18 cellular contexts compared by ENCODE assay signal in genomic region chr16:81754810-81755209, GRCh38. TPM values are rescaled to one million over a fixed set of nuclear protein-coding genes. Genes with fewer than 3 reads are reported as not detected.
DNase-seq lines count a peak whose midpoint lies in the region; ATAC-seq, FAIRE-seq and TF ChIP-seq lines count a peak whose summit lies in the region.
"Had no signal": no experiment of that assay in that cellular context is flagged by ENCODE, and none has a peak within 500 bp of the region (broad histone marks: within the 10 kb centered on the region; RNA-seq: fewer than 3 reads in every experiment).

No MANE protein-coding gene starts in this region.

- H3K27ac ChIP-seq in BLaER1 (peak overlapping the region; percentile 62; the same call in 1 of the 2 replicates), GM12878 (ENCODE audit: control insufficient read depth, insufficient read depth) (no peak overlapping the region), lower lobe of right lung (peak overlapping the region; percentile 1)

- FAIRE-seq in GM12891 (lab: Jason Lieb, UNC) (no peak), GM12878 (lab: Jason Lieb, UNC) (no peak)
- FAIRE-seq: G401.6, H54 had no signal

- POLR2A ChIA-PET in GM12878 (lab: Charles Lee) = no interaction called here

- TF ChIP-seq CTCF in GM12878 (IDR thresholded peaks at IDR 0.05 in 2 of 3, conservative IDR thresholded peaks at IDR 0.05 in 1 of 3; ENCODE audit: control insufficient read depth in 2 of 3, extremely low read depth in 1 of 3, insufficient read depth in 1 of 3, low read depth in 3 of 3, low read length in 3 of 3) = no peak
- TF ChIP-seq CTCF in lower lobe of right lung (IDR thresholded peaks at IDR 0.05) = no peak

- TF ChIP-seq RAD21 in GM12878 (IDR thresholded peaks at IDR 0.05; ENCODE audit: insufficient read depth, low read depth, low read length) = no peak

- peaks cover 7% of the 10 kb centered on the region; the same call in 1 of the 2 replicates for H3K9me3 ChIP-seq in BLaER1
- H3K9me3 ChIP-seq in GM12878 (replicated peaks; ENCODE audit: control insufficient read depth, insufficient read depth, low read length) = no peaks in the 10 kb centered on the region
- H3K9me3 ChIP-seq in lower lobe of right lung = no peaks in the 10 kb centered on the region
- H3K9me3 ChIP-seq: HAP-1 had no signal

- H3K4me3 ChIP-seq in BLaER1 = no peak overlapping the region
- no peak overlapping the region for H3K4me3 ChIP-seq in GM12878
- no peak overlapping the region for H3K4me3 ChIP-seq in lower lobe of right lung
- H3K4me3 ChIP-seq: HAP-1 had no signal

- no TSS peak for BruUV-seq in GM12878 (replicated peaks; lab: Mats Ljungman, UMichigan)

- H4K20me1 ChIP-seq in BLaER1 = no peaks in the 10 kb centered on the region
- H4K20me1 ChIP-seq in GM12878 (ENCODE audit: control insufficient read depth, insufficient read depth) = no peaks in the 10 kb centered on the region

- H3K27me3 ChIP-seq in BLaER1 (no peaks in the 10 kb centered on the region), GM12878 (replicated peaks in 1 of 2; ENCODE audit: control insufficient read depth in 2 of 2, insufficient read depth in 2 of 2, low read length in 1 of 2) (no peaks in the 10 kb centered on the region), lower lobe of right lung (ENCODE audit: low read depth) (no peaks in the 10 kb centered on the region)

- H3K36me3 ChIP-seq in BLaER1 (no peaks in the 10 kb centered on the region), GM12878 (ENCODE audit: control insufficient read depth in 2 of 2, insufficient read depth in 2 of 2, low read length in 1 of 2) (peaks cover 0 to 1% of the 10 kb centered on the region in 2 experiments; a peak in 1 of 4 replicates), lower lobe of right lung (no peaks in the 10 kb centered on the region)
- H3K36me3 ChIP-seq: HAP-1 had no signal

- intact Hi-C loops in GM12878 (cut with micrococcal nuclease; ENCODE audit: unreplicated experiment) (no loop called here), lower lobe of right lung (cut with DNase I) (no loop called here)

- H3K4me2 ChIP-seq in BLaER1 (peak overlapping the region; percentile 93), GM12878 (ENCODE audit: control insufficient read depth, insufficient read depth) (no peak overlapping the region)

- H3K9ac ChIP-seq in BLaER1 = no peak overlapping the region
- H3K9ac ChIP-seq in GM12878 (ENCODE audit: control insufficient read depth, insufficient read depth, low read length) = no peak overlapping the region

- H2AFZ ChIP-seq in GM12878 (ENCODE audit: control insufficient read depth, low read depth, low read length) = no peak overlapping the region

- RAD21 ChIA-PET in GM12878 (lab: Charles Lee; ENCODE audit: unreplicated experiment) = interaction anchor here (1.1 to 4.2 kb wide), 2 partner anchors 9 to 15 kb away, joined by 3 to 47 read pairs; no protein-coding TSS in a partner anchor

- CTCF ChIA-PET in GM12878 (lab: Yijun Ruan, JAX) = interaction anchor here (3.3 kb wide), 1 partner anchor 119 kb away, joined by 12 read pairs; no protein-coding TSS in a partner anchor

- TF ChIP-seq EP300 in GM12878 (IDR thresholded peaks at IDR 0.05; ENCODE audit: borderline replicate concordance in 1 of 2, control insufficient read depth in 1 of 2, low read depth in 2 of 2, low read length in 2 of 2) = no peak

- no peak for DNase-seq in GM12891 (ENCODE audit: insufficient read length, low spot score)
- DNase-seq in GM12878 (ENCODE audit: low read depth, low spot score) = no peak
- DNase-seq in lower lobe of right lung = no peak
- no peak for DNase-seq in activated CD4-positive, alpha-beta T cell treated with anti-CD3 and anti-CD28 coated beads for 4 hours
- no peak for DNase-seq in stimulated activated CD4-positive, alpha-beta T cell treated with anti-CD3 and anti-CD28 coated beads, Interleukin-2, amount 100 ng/mL, for 48 hours
- no peak for DNase-seq in occipital lobe (lab: John Stamatoyannopoulos, UW)
- no peak for DNase-seq in NCI-H345 (lab: John Stamatoyannopoulos, UW)
- DNase-seq: C1 segment of cervical spinal cord; Calu3; CD4-positive, alpha-beta memory T cell; COR-L47; DMS153; DND-41; GOT3 had no signal

- ATAC-seq in GM12878 = no peak
- ATAC-seq in lower lobe of right lung = no peak

- TF ChIP-seq POLR2A in GM12891 (IDR thresholded peaks at IDR 0.05; ENCODE audit: low read depth, low read length) (no peak), GM12878 (IDR thresholded peaks at IDR 0.05; ENCODE audit: low read depth, low read length) (no peak)

- peaks cover 62% of the 10 kb centered on the region for H3K4me1 ChIP-seq in BLaER1
- H3K4me1 ChIP-seq in GM12878 (ENCODE audit: control insufficient read depth, insufficient read depth, low read length) = peaks cover 34% of the 10 kb centered on the region
- H3K4me1 ChIP-seq in lower lobe of right lung = peaks cover 32% of the 10 kb centered on the region
- H3K4me1 ChIP-seq: HAP-1 had no signal

- in situ Hi-C loops in GM12878 (cut with MboI) = no loop called here

- SMC1A ChIA-PET in GM12878 (lab: Charles Lee; ENCODE audit: uncharacterized antibody, unreplicated experiment) = interaction anchor here (0.8 to 1.3 kb wide), 2 partner anchors 10 to 11 kb away, joined by 3 to 4 read pairs; no protein-coding TSS in a partner anchor

- H3K79me2 ChIP-seq in GM12878 (ENCODE audit: control insufficient read depth, insufficient read depth, low read length) = no peaks in the 10 kb centered on the region; the same call in 1 of the 2 replicates

TF ChIP-seq in GM12891, 5 proteins besides CTCF, POLR2A, EP300 and RAD21:
- TF ChIP-seq POU2F2 (IDR thresholded peaks at IDR 0.05; ENCODE audit: low read depth, low read length) = no peak
- TF ChIP-seq PAX5 (IDR thresholded peaks at IDR 0.05; ENCODE audit: insufficient read depth, low read length, severe bottlenecking) = no peak
- TF ChIP-seq SPI1 (IDR thresholded peaks at IDR 0.05; ENCODE audit: low read depth, low read length) = peak; percentile 38; the same call in 1 of the 2 replicates

TF ChIP-seq in GM12878, 131 proteins besides CTCF, POLR2A, EP300 and RAD21:
- TF ChIP-seq SMARCA5 (IDR thresholded peaks at IDR 0.05) (peak; percentile 46; the same call in 1 of the 2 replicates), GABPA (IDR thresholded peaks at IDR 0.05; ENCODE audit: low read depth) (no peak)

RNA-seq across cellular contexts. Expression of gene PLCG2, which starts 24.3 kb away (rescaled TPM):
- polyA plus RNA-seq in GM12891 (2012; ENCODE audit: low read depth, missing spikeins) = 139 TPM
- total RNA-seq in GM12878 (2013; cell fraction: nucleolus; rRNA removed) = 718 and 719 TPM in 2 replicates
- total RNA-seq in GM12878 (2014; rRNA removed) (131 and 138 TPM in 2 replicates), GM12878 (2014; rRNA removed; fragmentation: Illumina TruSeq; extraction: Trizol) (137 and 139 TPM in 2 replicates), GM12878 (2021) (243 and 256 TPM in 2 replicates), lower lobe of right lung (47.7 TPM), occipital lobe (1.6 TPM)
- 62.1 TPM for polyA plus RNA-seq in GM12878 (2011; ENCODE audit: low read depth)
- polyA plus RNA-seq in GM12878 (2011; rRNA removed) (245 and 253 TPM in 2 replicates), GM12878 (2014; fragmentation: Illumina TruSeq; extraction: Trizol) (151 and 159 TPM in 2 replicates), GM12878 (2014; fragmentation: Nextera tagmentation; extraction: Ambion mirVana) (10 to 100 TPM; 47.6 to 53.9 TPM), GM12878 (2014; rRNA removed) (148 and 152 TPM in 2 replicates), GM12878 (2016; fragmentation: Nextera tagmentation; extraction: Ambion mirVana) (100 to 1,000 TPM; 156 to 168 TPM)
- 204 and 222 TPM in 2 replicates for polyA plus RNA-seq in GM12878 (2011; cell fraction: cytosol; rRNA removed)
- polyA plus RNA-seq in GM12878 (2011; cell fraction: nucleus; rRNA removed) = 783 and 874 TPM in 2 replicates
- 112 and 157 TPM in 2 replicates for polyA plus RNA-seq in GM12878 (2012)
- 502 and 650 TPM in 2 replicates for polyA minus RNA-seq in GM12878 (2011; rRNA and poly(A)+ RNA removed)
- 202 and 205 TPM in 2 replicates for polyA minus RNA-seq in GM12878 (2011; cell fraction: cytosol; rRNA and poly(A)+ RNA removed)
- polyA minus RNA-seq in GM12878 (2011; cell fraction: nucleus; rRNA and poly(A)+ RNA removed) = 448 and 681 TPM in 2 replicates

Comparison
In these comparisons a context has a peak if more than half of its experiments do, and no peak if none do; other contexts are left out.
1. RNA of gene PLCG2, which starts 24.3 kb away (total RNA-seq): 131 to 719 TPM in GM12878 and 47.7 TPM in lower lobe of right lung (single experiment); 1.6 TPM in occipital lobe (single experiment); every median in the first group is over 10 times any median in the second.